6 cellular contexts compared by ENCODE assay signal in the genomic region with DNA sequence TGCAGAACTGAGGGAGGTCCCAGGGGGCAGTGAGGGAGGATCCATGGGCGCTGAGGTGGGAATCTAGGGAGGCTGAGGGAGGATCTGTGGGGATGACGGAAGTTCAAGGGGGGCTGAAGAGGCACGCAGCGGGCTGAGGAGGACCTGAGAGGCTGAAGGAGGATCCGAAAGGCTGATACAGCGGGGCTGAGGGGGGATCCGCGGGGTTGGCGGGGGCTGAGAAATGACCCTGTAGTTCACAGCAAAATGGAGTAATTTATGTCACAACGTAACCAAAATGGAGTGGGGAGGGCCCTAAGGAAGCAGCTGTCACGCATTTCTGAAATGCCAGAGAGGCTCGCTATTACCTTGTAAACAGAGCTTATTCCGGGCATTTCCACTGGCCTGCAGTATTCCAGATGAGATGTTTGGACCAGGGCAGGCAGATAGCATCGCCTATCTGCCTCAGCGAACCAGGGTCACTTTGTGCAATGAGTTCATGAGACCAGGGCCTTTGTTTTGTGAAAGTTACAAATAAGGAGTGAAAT. TPM values are rescaled to one million over a fixed set of nuclear protein-coding genes. Genes with fewer than 3 reads are reported as not detected.
DNase-seq lines count a peak whose midpoint lies in the region; ATAC-seq and TF ChIP-seq lines count a peak whose summit lies in the region.

No MANE protein-coding gene starts in this region.

- H3K4me1 ChIP-seq in HUES6 (ENCODE audit: control insufficient read depth, insufficient read depth, low read length) = peaks cover 7% of the 10 kb centered on the region; the same call in 1 of the 2 replicates
- peaks cover 5% of the 10 kb centered on the region for H3K4me1 ChIP-seq in endodermal cell (ENCODE audit: control insufficient read depth, insufficient read depth, low read length)

- peaks cover 7% of the 10 kb centered on the region for H3K9me3 Mint-ChIP-seq in endodermal cell

- WGBS in endodermal cell (ENCODE audit: insufficient coverage in 1 of 2, insufficient read length in 1 of 2), 2 experiments = 50 to 51% methylated on average over 13 to 15 of the region's 15 CpGs

- no peaks in the 10 kb centered on the region for H3K27me3 ChIP-seq in AG04450 (ENCODE audit: control insufficient read depth, insufficient read depth, low read length)
- 0 out of 2 replicates have a peak, but pooled peaks cover 2% of the 10 kb centered on the region for H3K27me3 ChIP-seq in HUES6 (ENCODE audit: control insufficient read depth, insufficient read depth, low read length)
- H3K27me3 ChIP-seq in endodermal cell (ENCODE audit: control insufficient read depth, insufficient read depth, low read length, poor library complexity, severe bottlenecking) = no peaks in the 10 kb centered on the region

- TF ChIP-seq CTCF in AG04450 (IDR thresholded peaks at IDR 0.05; ENCODE audit: low read depth, low read length) = no peak
- no peak for TF ChIP-seq CTCF in endodermal cell (conservative IDR thresholded peaks at IDR 0.05)

- H3K36me3 ChIP-seq in HUES6 (ENCODE audit: control insufficient read depth, insufficient read depth, low read length) = peaks cover 22% of the 10 kb centered on the region
- H3K36me3 ChIP-seq in endodermal cell (ENCODE audit: control insufficient read depth, insufficient read depth, low read length) = peaks cover 14% of the 10 kb centered on the region

- H3K9me3 ChIP-seq in AG04450 (ENCODE audit: control insufficient read depth, insufficient read depth, low read length) (no peaks in the 10 kb centered on the region; the same call in 1 of the 2 replicates), HUES6 (ENCODE audit: control insufficient read depth, insufficient read depth, low read depth, low read length) (0 out of 2 replicates have a peak, but pooled peaks cover under 1% of the 10 kb centered on the region), endodermal cell (ENCODE audit: control insufficient read depth, low read length) (peaks cover 8% of the 10 kb centered on the region)

- peak overlapping the region; percentile 84 for H3K4me3 Mint-ChIP-seq in endodermal cell

- H3K27ac ChIP-seq in AG04450 (ENCODE audit: low read depth, low read length) (peak overlapping the region; percentile 57), HUES6 (ENCODE audit: low read depth, low read length) (no peak overlapping the region), endodermal cell (ENCODE audit: low read depth, low read length) (no peak overlapping the region)

- CTCF ChIA-PET in AG04450 (lab: Charles Lee) = interaction anchor here (0.6 to 2.7 kb wide), 6 partner anchors 9 to 360 kb away, joined by 3 to 20 read pairs (median 4); a partner anchor contains a TSS

- DNase-seq in AG04450 (ENCODE audit: low read depth, low spot score) (no peak), endodermal cell (peak; percentile 46), skeletal muscle cell (ENCODE audit: low read depth) (no peak), RPMI8226 (no peak)

- H3K27ac Mint-ChIP-seq in endodermal cell = peak overlapping the region; percentile 94

- H3K27me3 Mint-ChIP-seq in endodermal cell (ENCODE audit: insufficient read depth) = peaks cover 4% of the 10 kb centered on the region

- peaks cover 11% of the 10 kb centered on the region for H3K36me3 Mint-ChIP-seq in endodermal cell (ENCODE audit: low read depth)

- H3K4me3 ChIP-seq in AG04450 (ENCODE audit: low read depth, low read length) (peak overlapping the region; percentile 97), HUES6 (ENCODE audit: low read depth, low read length) (peak overlapping the region; percentile 79), endodermal cell (ENCODE audit: low read length) (peak overlapping the region; percentile 94), skeletal muscle cell (ENCODE audit: low read depth, low read length) (peak overlapping the region; percentile 97)

- POLR2A ChIA-PET in AG04450 (lab: Yijun Ruan, JAX) = interaction anchor here (0.6 to 1.6 kb wide), 2 partner anchors 30 to 105 kb away, joined by 4 to 7 read pairs; a partner anchor contains a TSS

- ATAC-seq in GM19324 (IDR thresholded peaks at IDR 0.05; ENCODE audit: low FRiP score, unreplicated experiment) = no peak

- H3K9ac ChIP-seq in HUES6 (ENCODE audit: low read length) (peak overlapping the region; percentile 65), endodermal cell (ENCODE audit: extremely low read depth, low read length, poor library complexity, severe bottlenecking) (peak overlapping the region; percentile 93)

- peaks cover 12% of the 10 kb centered on the region for H3K4me1 Mint-ChIP-seq in endodermal cell

RNA-seq across cellular contexts. Expression of a gene that starts 0.9 kb away (rescaled TPM):
- 33.4 and 52.9 TPM in 2 replicates for polyA plus RNA-seq in AG04450 (2011; rRNA removed)
- 11.7 and 13.5 TPM in 2 replicates for polyA minus RNA-seq in AG04450 (2011; rRNA and poly(A)+ RNA removed)
- total RNA-seq in endodermal cell = 10 to 100 TPM; 57.6 to 66.7 TPM
- polyA plus RNA-seq in endodermal cell (2013, experiment 1 of 2) = 72.3 TPM
- 52.9 TPM for polyA plus RNA-seq in endodermal cell (2013, experiment 2 of 2)

RNA-seq across cellular contexts. Expression of a gene that starts 6.9 kb away (rescaled TPM):
- polyA plus RNA-seq in AG04450 (2011; rRNA removed) = 3.6 and 4.4 TPM in 2 replicates
- 0.51 and 0.70 TPM in 2 replicates for polyA minus RNA-seq in AG04450 (2011; rRNA and poly(A)+ RNA removed)
- total RNA-seq in endodermal cell = 10 to 100 TPM; 31.6 to 34.0 TPM
- polyA plus RNA-seq in endodermal cell (2013, experiment 1 of 2) = 27.6 TPM
- polyA plus RNA-seq in endodermal cell (2013, experiment 2 of 2) = 24.7 TPM

RNA-seq across cellular contexts. Expression of a gene that starts 27.5 kb away (rescaled TPM):
- polyA plus RNA-seq in AG04450 (2011; rRNA removed) = 445 and 528 TPM in 2 replicates
- 703 and 979 TPM in 2 replicates for polyA minus RNA-seq in AG04450 (2011; rRNA and poly(A)+ RNA removed)
- 100 to 1,000 TPM; 322 to 372 TPM for total RNA-seq in endodermal cell
- 397 TPM for polyA plus RNA-seq in endodermal cell (2013, experiment 1 of 2)
- polyA plus RNA-seq in endodermal cell (2013, experiment 2 of 2) = 397 TPM

RNA-seq across cellular contexts. Expression of a gene that starts 30.1 kb away (rescaled TPM):
- polyA plus RNA-seq in AG04450 (2011; rRNA removed) = 177 and 230 TPM in 2 replicates
- 59.6 and 84.3 TPM in 2 replicates for polyA minus RNA-seq in AG04450 (2011; rRNA and poly(A)+ RNA removed)
- total RNA-seq in endodermal cell = 100 to 1,000 TPM; 110 to 112 TPM
- 121 TPM for polyA plus RNA-seq in endodermal cell (2013, experiment 1 of 2)
- 115 TPM for polyA plus RNA-seq in endodermal cell (2013, experiment 2 of 2)

RNA-seq across cellular contexts. Expression of a gene that starts 39.7 kb away (rescaled TPM):
- 1.2 and 1.8 TPM in 2 replicates for polyA plus RNA-seq in AG04450 (2011; rRNA removed)
- polyA minus RNA-seq in AG04450 (2011; rRNA and poly(A)+ RNA removed) = 0.69 and 0.91 TPM in 2 replicates
- total RNA-seq in endodermal cell = under 1 TPM; 0.53 to 0.60 TPM
- 0.71 TPM for polyA plus RNA-seq in endodermal cell (2013, experiment 1 of 2)
- polyA plus RNA-seq in endodermal cell (2013, experiment 2 of 2) = 0.37 TPM
